Comparison of ENCODE assay signal across 22 cellular contexts in the genomic region with DNA sequence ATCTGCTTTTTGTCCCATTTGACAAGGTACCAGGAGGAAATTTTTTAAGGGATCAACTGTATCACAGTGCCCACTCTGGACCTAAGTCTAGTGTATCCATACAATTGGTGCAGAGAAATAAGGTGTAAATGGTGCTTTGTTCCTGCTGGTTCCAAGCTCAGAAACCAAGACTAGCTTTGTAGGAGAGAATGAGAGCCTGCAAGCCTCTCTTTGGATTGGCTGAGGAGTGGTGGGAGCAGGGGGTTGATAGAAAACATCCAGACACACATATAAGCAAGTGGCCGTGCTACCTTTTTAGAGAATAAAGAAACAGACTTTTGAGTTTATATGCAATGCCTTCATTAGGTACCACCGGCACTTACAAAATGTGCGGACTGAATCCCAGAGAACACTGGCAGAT. TPM values are rescaled to one million over a fixed set of nuclear protein-coding genes. Genes with fewer than 3 reads are reported as not detected.
DNase-seq lines count a peak whose midpoint lies in the region; ATAC-seq and TF ChIP-seq lines count a peak whose summit lies in the region.
"Had no signal": no experiment of that assay in that cellular context is flagged by ENCODE, and none has a peak within 500 bp of the region (broad histone marks: within the 10 kb centered on the region; RNA-seq: fewer than 3 reads in every experiment).

No MANE protein-coding gene starts in this region.

- H3K79me2 ChIP-seq in DND-41 (ENCODE audit: insufficient read depth, low read length) = peaks cover 99% of the 10 kb centered on the region
- H3K79me2 ChIP-seq in OCI-LY1 (ENCODE audit: insufficient read depth, low read length) = peaks cover 27% of the 10 kb centered on the region
- H3K79me2 ChIP-seq in neural progenitor cell (ENCODE audit: low read depth) = no peaks in the 10 kb centered on the region

- no peaks in the 10 kb centered on the region for H3K27me3 ChIP-seq in DND-41 (ENCODE audit: insufficient read depth, low read length, poor library complexity)
- no peaks in the 10 kb centered on the region for H3K27me3 ChIP-seq in OCI-LY1 (ENCODE audit: insufficient read depth, low read length)
- H3K27me3 ChIP-seq in neural progenitor cell = no peaks in the 10 kb centered on the region
- H3K27me3 ChIP-seq: BLaER1 treated with 17β-estradiol and CSF1 and Interleukin-3, amounts not matched to agents 10 nM and 100 nM had no signal

- ATAC-seq in DND-41 (ENCODE audit: insufficient read depth, low read depth) (0 out of 3 replicates have a peak, but pooled peaks have one; percentile 27), GM19397 (IDR thresholded peaks at IDR 0.05; ENCODE audit: unreplicated experiment) (no peak)
- ATAC-seq: A549; CD8-positive, alpha-beta T cell had no signal

- no peak overlapping the region for H2AFZ ChIP-seq in DND-41 (ENCODE audit: low read depth, low read length)
- no peak overlapping the region for H2AFZ ChIP-seq in OCI-LY1 (ENCODE audit: low read length)
- peak overlapping the region; percentile 59 for H2AFZ ChIP-seq in neural progenitor cell (replicated peaks)

- H3K4me1 Mint-ChIP-seq in neural progenitor cell = peaks cover 2% of the 10 kb centered on the region

- no peaks in the 10 kb centered on the region for H3K27me3 Mint-ChIP-seq in neural progenitor cell (ENCODE audit: insufficient read depth, low read depth)
- H3K27me3 Mint-ChIP-seq: B cell; CD4-positive, alpha-beta T cell had no signal

- H3F3A ChIP-seq in OCI-LY1 (ENCODE audit: insufficient read depth, low read length) = no peaks in the 10 kb centered on the region
- H3F3A ChIP-seq in neural progenitor cell (ENCODE audit: low read depth) = no peaks in the 10 kb centered on the region

- H3K4me3 Mint-ChIP-seq in neural progenitor cell = no peak overlapping the region
- H3K4me3 Mint-ChIP-seq: B cell; CD4-positive, alpha-beta T cell; CD8-positive, alpha-beta T cell had no signal

- H3K27ac Mint-ChIP-seq in neural progenitor cell = no peak overlapping the region
- H3K27ac Mint-ChIP-seq: B cell; CD4-positive, alpha-beta T cell; CD8-positive, alpha-beta T cell had no signal

- H3K36me3 Mint-ChIP-seq in neural progenitor cell = no peaks in the 10 kb centered on the region
- H3K36me3 Mint-ChIP-seq: CD8-positive, alpha-beta T cell had no signal

- peaks cover 99% of the 10 kb centered on the region for H3K36me3 ChIP-seq in DND-41 (ENCODE audit: insufficient read depth, low read length)
- H3K36me3 ChIP-seq in OCI-LY1 (ENCODE audit: insufficient read depth, low read length) = peaks cover 92% of the 10 kb centered on the region
- H3K36me3 ChIP-seq in neural progenitor cell = no peaks in the 10 kb centered on the region

- no peak overlapping the region for H3K4me3 ChIP-seq in DND-41 (ENCODE audit: low read depth in 1 of 2, low read length in 2 of 2)
- H3K4me3 ChIP-seq in OCI-LY1 (ENCODE audit: low read depth, low read length, poor library complexity, severe bottlenecking) = no peak overlapping the region
- no peak overlapping the region for H3K4me3 ChIP-seq in neural progenitor cell
- H3K4me3 ChIP-seq: A549; BLaER1 treated with 17β-estradiol and CSF1 and Interleukin-3, amounts not matched to agents 10 nM and 100 nM had no signal

- H3K4me1 ChIP-seq in DND-41 (ENCODE audit: insufficient read depth, low read length) = 0 out of 2 replicates have a peak, but pooled peaks cover 2% of the 10 kb centered on the region
- peaks cover 74% of the 10 kb centered on the region for H3K4me1 ChIP-seq in OCI-LY1 (ENCODE audit: insufficient read depth, low read length, severe bottlenecking)
- H3K4me1 ChIP-seq in neural progenitor cell = no peaks in the 10 kb centered on the region
- H3K4me1 ChIP-seq: A549, Caco-2 had no signal

- H3K9ac ChIP-seq in DND-41 (ENCODE audit: low read depth, low read length) = no peak overlapping the region
- no peak overlapping the region for H3K9ac ChIP-seq in OCI-LY1 (ENCODE audit: low read length)
- no peak overlapping the region for H3K9ac ChIP-seq in neural progenitor cell
- H3K9ac ChIP-seq: BLaER1 treated with 17β-estradiol and CSF1 and Interleukin-3, amounts not matched to agents 10 nM and 100 nM had no signal

- H3K4me2 ChIP-seq in DND-41 (ENCODE audit: insufficient read depth, low read length) (no peak overlapping the region), OCI-LY1 (ENCODE audit: low read length) (peak overlapping the region; percentile 27), neural progenitor cell (no peak overlapping the region)
- H3K4me2 ChIP-seq: A549; BLaER1 treated with 17β-estradiol and CSF1 and Interleukin-3, amounts not matched to agents 10 nM and 100 nM had no signal

- H3K9me3 ChIP-seq in DND-41 (ENCODE audit: insufficient read depth, low read length, severe bottlenecking) (no peaks in the 10 kb centered on the region), OCI-LY1 (ENCODE audit: low read length) (no peaks in the 10 kb centered on the region), neural progenitor cell (ENCODE audit: low read depth) (no peaks in the 10 kb centered on the region)
- H3K9me3 ChIP-seq: A549; BLaER1 treated with 17β-estradiol and CSF1 and Interleukin-3, amounts not matched to agents 10 nM and 100 nM; Caco-2 had no signal

- no peaks in the 10 kb centered on the region for H3K9me2 ChIP-seq in OCI-LY1 (ENCODE audit: low read depth, low read length)

- DNase-seq in DND-41 (no peak), cerebellar cortex (ENCODE audit: low spot score) (peak; percentile 55), neural progenitor cell (ENCODE audit: low spot score) (no peak), activated gamma-delta T cell (lab: John Stamatoyannopoulos, UW) (no peak)
- no peak for DNase-seq in activated CD4-positive, alpha-beta T cell treated with anti-CD3 and anti-CD28 coated beads for 4 hours
- DNase-seq: AML-193; Caco-2; Calu3; CD4-positive, alpha-beta T cell; CD8-positive, alpha-beta T cell; DMS79 treated with DMSO at 0.1 percent for 48 hours; EL; GF-D8 had no signal

- peak overlapping the region; percentile 15; the same call in 1 of the 2 replicates for H3K27ac ChIP-seq in DND-41 (ENCODE audit: low read length)
- H3K27ac ChIP-seq in OCI-LY1 (ENCODE audit: low read depth, low read length, poor library complexity, severe bottlenecking) = peak overlapping the region; percentile 100
- H3K27ac ChIP-seq in neural progenitor cell = no peak overlapping the region
- H3K27ac ChIP-seq: 22Rv1; A549; BLaER1 treated with 17β-estradiol and CSF1 and Interleukin-3, amounts not matched to agents 10 nM and 100 nM; C4-2B had no signal

- peaks cover 15% of the 10 kb centered on the region; the same call in 1 of the 2 replicates for H4K20me1 ChIP-seq in DND-41 (ENCODE audit: insufficient read depth, low read length)
- H4K20me1 ChIP-seq in OCI-LY1 (ENCODE audit: insufficient read depth, low read length) = no peaks in the 10 kb centered on the region
- no peaks in the 10 kb centered on the region for H4K20me1 ChIP-seq in neural progenitor cell (ENCODE audit: low read depth)
- H4K20me1 ChIP-seq: BLaER1 treated with 17β-estradiol and CSF1 and Interleukin-3, amounts not matched to agents 10 nM and 100 nM had no signal

- TF ChIP-seq CTCF in DND-41 (IDR thresholded peaks at IDR 0.05; ENCODE audit: borderline replicate concordance, extremely low read depth, low read length, poor library complexity, severe bottlenecking) (no peak), OCI-LY1 (IDR thresholded peaks at IDR 0.05; ENCODE audit: low read length) (no peak), neural progenitor cell (IDR thresholded peaks at IDR 0.05) (no peak)

- H3K9me3 Mint-ChIP-seq in neural progenitor cell = no peaks in the 10 kb centered on the region
- H3K9me3 Mint-ChIP-seq: CD4-positive, alpha-beta T cell; CD8-positive, alpha-beta T cell had no signal

RNA-seq across cellular contexts. Expression of a gene that starts 45.8 kb away (rescaled TPM):
- 0.19 TPM in 1 of 2 replicates, not detected in the other for total RNA-seq in neural progenitor cell (ENCODE audit: low replicate concordance)
- total RNA-seq: A172; B cell; Caco-2; Calu3; CD4-positive, alpha-beta T cell; CD8-positive, alpha-beta T cell; Daoy had no signal
